In the genomic region with DNA sequence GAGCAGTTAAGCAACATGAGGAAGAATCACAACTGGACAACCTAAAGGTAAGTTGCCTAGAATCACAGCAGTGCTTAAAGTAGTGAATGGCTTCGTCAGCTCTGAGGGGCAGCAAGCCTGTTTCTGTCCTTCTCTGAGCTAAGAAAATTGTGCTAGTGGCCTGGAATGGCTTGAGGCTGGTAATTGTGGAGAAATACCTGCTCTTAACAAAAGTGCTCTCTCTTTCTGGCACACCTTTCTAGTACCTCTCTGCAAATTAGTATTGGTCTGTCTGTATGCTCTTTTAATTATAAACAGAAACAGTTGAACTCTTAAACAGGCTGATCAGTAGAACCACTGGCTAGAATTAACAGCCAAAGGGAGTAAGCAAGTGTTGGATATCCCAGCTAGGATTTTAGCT, we compare ENCODE assay signal across 19 cellular contexts. TPM values are rescaled to one million over a fixed set of nuclear protein-coding genes. Genes with fewer than 3 reads are reported as not detected.
DNase-seq lines count a peak whose midpoint lies in the region; ATAC-seq, FAIRE-seq and TF ChIP-seq lines count a peak whose summit lies in the region.
"Had no signal": no experiment of that assay in that cellular context is flagged by ENCODE, and none has a peak within 500 bp of the region (broad histone marks: within the 10 kb centered on the region; RNA-seq: fewer than 3 reads in every experiment).

No MANE protein-coding gene starts in this region.

- H3K4me1 ChIP-seq in liver (ENCODE audit: control insufficient read depth in 4 of 4, insufficient read depth in 4 of 4, low read length in 3 of 4) (peaks cover 23 to 63% (median 58%) of the 10 kb centered on the region in 4 donors), HepG2 (ENCODE audit: insufficient read depth, low read length) (peaks cover 47% of the 10 kb centered on the region), subcutaneous abdominal adipose tissue (ENCODE audit: control insufficient read depth in 5 of 5, insufficient read depth in 5 of 5, low read length in 5 of 5) (peaks cover 7 to 37% (median 33%) of the 10 kb centered on the region in 5 donors)

- TF ChIP-seq EP300 in HepG2 (IDR thresholded peaks at IDR 0.05; ENCODE audit: low read depth in 2 of 2, low read length in 2 of 2) (no peak), HepG2 (CRISPR knock-in tag; IDR thresholded peaks at IDR 0.05; ENCODE audit: borderline replicate concordance) (no peak)

- H3K79me2 ChIP-seq in HepG2 (ENCODE audit: insufficient read depth, low read length): peaks cover 95% of the 10 kb centered on the region

- no peaks in the 10 kb centered on the region for H3K27me3 Mint-ChIP-seq in naive B cell

- TF ChIP-seq CTCF in liver (IDR thresholded peaks at IDR 0.05; ENCODE audit: low read depth, low read length, missing input control): no peak
- no peak for TF ChIP-seq CTCF in HepG2 (CRISPR knock-in tag; IDR thresholded peaks at IDR 0.05)

- no peaks in the 10 kb centered on the region for H3K9me3 Mint-ChIP-seq in naive B cell
- H3K9me3 Mint-ChIP-seq: CD14-positive monocyte had no signal

- CTCF ChIA-PET in HepG2 (lab: Yijun Ruan, JAX; ENCODE audit: low intra/inter-chr PET ratio, low total read pairs): no interaction called here

- H3K36me3 ChIP-seq in liver (ENCODE audit: control insufficient read depth in 4 of 4, insufficient read depth in 3 of 4, low read depth in 1 of 4, low read length in 3 of 4) (no peaks in the 10 kb centered on the region), HepG2 (replicated peaks in 1 of 2; ENCODE audit: control insufficient read depth in 1 of 2, insufficient read depth in 2 of 2, low read length in 2 of 2) (peaks cover 1 to 5% of the 10 kb centered on the region in 2 experiments; a peak in 2 of 5 replicates), subcutaneous abdominal adipose tissue (ENCODE audit: control insufficient read depth in 5 of 5, insufficient read depth in 5 of 5, low read length in 5 of 5) (peaks cover 0 to under 1% (median 0%) of the 10 kb centered on the region in 5 donors)

- FAIRE-seq in HepG2 (lab: Jason Lieb, UNC): no peak
- FAIRE-seq: A204.1, G401.6, GM18507 had no signal

- ATAC-seq in HepG2 (no peak), naive B cell (ENCODE audit: low read depth in 2 of 2) (no peak)
- ATAC-seq: Right ventricle myocardium inferior had no signal

- no peak overlapping the region for H3K9ac ChIP-seq in liver (ENCODE audit: low read depth in 1 of 2, low read length in 2 of 2)
- no peak overlapping the region for H3K9ac ChIP-seq in HepG2 (ENCODE audit: insufficient read depth, low read depth, low read length)
- peak overlapping the region in 1 of 5 donors; percentile 15 for H3K9ac ChIP-seq in subcutaneous abdominal adipose tissue (ENCODE audit: low read length in 5 of 5)

- in situ Hi-C loops in HepG2 (cut with HindIII; ENCODE audit: extremely low pct_ligation_motif_present, low pct_unique_long_range_greater_than_20kb): no loop called here

- H4K20me1 ChIP-seq in HepG2 (ENCODE audit: insufficient read depth, low read length): peaks cover 12% of the 10 kb centered on the region

- POLR2A ChIA-PET in HepG2 (lab: Yijun Ruan, JAX): interaction anchor here (1.2 kb wide), 1 partner anchor 13 kb away, joined by 4 read pairs; a partner anchor contains a TSS

- peak overlapping the region in 1 of 8 donors; percentile 15 for H3K4me3 Mint-ChIP-seq in naive B cell
- H3K4me3 Mint-ChIP-seq: CD14-positive monocyte had no signal

- 92% methylated on average over 1 of the region's 1 CpG for WGBS in liver
- 100% methylated on average over 1 of the region's 1 CpG for WGBS in HepG2 (ENCODE audit: low lambda C conversion rate)

- no peak overlapping the region for H3K4me2 ChIP-seq in HepG2 (ENCODE audit: low read depth, low read length)

- H3K36me3 Mint-ChIP-seq in naive B cell: no peaks in the 10 kb centered on the region

- peak overlapping the region in 5 of 6 donors; percentile 13 to 88 (median 49) for H3K27ac Mint-ChIP-seq in naive B cell

- H3K27me3 ChIP-seq in liver (ENCODE audit: control insufficient read depth in 4 of 4, insufficient read depth in 4 of 4, low read length in 3 of 4): no peaks in the 10 kb centered on the region
- H3K27me3 ChIP-seq in HepG2 (ENCODE audit: control insufficient read depth in 1 of 2, insufficient read depth in 2 of 2, low read length in 2 of 2): no peaks in the 10 kb centered on the region
- H3K27me3 ChIP-seq in subcutaneous abdominal adipose tissue (ENCODE audit: control insufficient read depth in 5 of 5, insufficient read depth in 4 of 5, low read length in 5 of 5): no peaks in the 10 kb centered on the region
- H3K27me3 ChIP-seq: MG63 had no signal

- peak overlapping the region; percentile 52 to 66 for H3K27ac ChIP-seq in liver (ENCODE audit: low read depth in 1 of 2, low read length in 2 of 2)
- no peak overlapping the region for H3K27ac ChIP-seq in HepG2 (ENCODE audit: extremely low read length, insufficient read depth, low read length)
- peak overlapping the region; percentile 23 for H3K27ac ChIP-seq in subcutaneous abdominal adipose tissue (ENCODE audit: low read depth, low read length)

- BruUV-seq in HepG2 (replicated peaks; lab: Mats Ljungman, UMichigan): no TSS peak

- DNase-seq in HepG2 (ENCODE audit: low spot score) (no peak), naive B cell (no peak), hippocampal formation (lab: John Stamatoyannopoulos, UW) (no peak), NCI-H82 treated with DMSO at 0.1 percent for 48 hours (lab: John Stamatoyannopoulos, UW; ENCODE audit: unreplicated experiment) (no peak), KG1 (lab: John Stamatoyannopoulos, UW) (no peak)
- DNase-seq: MG63, NCI-H1417, NCI-H1694 treated with DMSO at 0.1 percent for 48 hours, NCI-H2081 treated with DMSO at 0.1 percent for 48 hours, NCI-H2171 treated with DMSO at 0.1 percent for 48 hours, NCI-H524 treated with DMSO at 0.1 percent for 48 hours had no signal

- H3K4me3 ChIP-seq in liver (ENCODE audit: low read depth in 1 of 3, low read length in 3 of 3) (no peak overlapping the region), HepG2 (replicated peaks in 1 of 3; ENCODE audit: insufficient read depth in 1 of 3, low read depth in 2 of 3, low read length in 3 of 3) (no peak overlapping the region), subcutaneous abdominal adipose tissue (ENCODE audit: low read depth in 1 of 5, low read length in 5 of 5) (no peak overlapping the region)
- H3K4me3 ChIP-seq: MG63 had no signal

- no peak for TF ChIP-seq RAD21 in liver (IDR thresholded peaks at IDR 0.05)
- no peak for TF ChIP-seq RAD21 in HepG2 (CRISPR knock-in tag; IDR thresholded peaks at IDR 0.05)

- H2AFZ ChIP-seq in HepG2 (ENCODE audit: low read length): no peak overlapping the region

- intact Hi-C loops in HepG2 (cut with micrococcal nuclease; ENCODE audit: unreplicated experiment): no loop called here

- H3K9me3 ChIP-seq in liver (ENCODE audit: control insufficient read depth in 4 of 4, low read length in 3 of 4) (no peaks in the 10 kb centered on the region), HepG2 (ENCODE audit: low read length) (no peaks in the 10 kb centered on the region), subcutaneous abdominal adipose tissue (ENCODE audit: control insufficient read depth in 5 of 5, low read length in 5 of 5) (no peaks in the 10 kb centered on the region)
- H3K9me3 ChIP-seq: MG63 had no signal

- no peak for TF ChIP-seq POLR2A in HepG2 (IDR thresholded peaks at IDR 0.05; ENCODE audit: insufficient read depth in 1 of 2, low read depth in 2 of 2, low read length in 2 of 2)

- H3K4me1 Mint-ChIP-seq in naive B cell: peaks cover 41 to 74% (median 57%) of the 10 kb centered on the region in 3 donors

RNA-seq across cellular contexts. Expression of a gene that starts 11.6 kb away (rescaled TPM):
- total RNA-seq in liver (10 to 100 TPM; 40.0 to 67.4 TPM), HepG2 (2016; rRNA removed; fragmentation: Illumina TruSeq; extraction: Trizol) (29.3 and 58.2 TPM in 2 replicates)
- polyA plus RNA-seq in liver (10 to 100 TPM; 44.4 to 45.6 TPM), HepG2 (2011; rRNA removed) (60.1 and 63.5 TPM in 2 replicates), naive B cell (ENCODE audit: low read depth in 6 of 6) (100 to 1,000 TPM in 2 of 6 donors, 10 to 100 TPM in 4; 56.3 to 109 (median 78.0) TPM)
- 12.4 and 14.5 TPM in 2 replicates for total RNA-seq in HepG2 (2016; cell fraction: cytosol; rRNA removed; fragmentation: Illumina TruSeq; extraction: Trizol; ENCODE audit: low read depth)
- 28.7 and 54.5 TPM in 2 replicates for total RNA-seq in HepG2 (2016; cell fraction: insoluble cytoplasmic fraction; rRNA removed; fragmentation: Illumina TruSeq; extraction: Trizol)
- 20.0 and 22.0 TPM in 2 replicates for total RNA-seq in HepG2 (2016; cell fraction: membrane; rRNA removed; fragmentation: Illumina TruSeq; extraction: Trizol)
- total RNA-seq in HepG2 (2016; cell fraction: nucleus; rRNA removed; fragmentation: Illumina TruSeq; extraction: Trizol): 37.1 and 41.6 TPM in 2 replicates
- 48.1 and 49.3 TPM in 2 replicates for polyA plus RNA-seq in HepG2 (2011; cell fraction: cytosol; rRNA removed)
- polyA plus RNA-seq in HepG2 (2011; cell fraction: nucleus; rRNA removed): 116 and 118 TPM in 2 replicates
- polyA plus RNA-seq in HepG2 (2012): 46.7 and 52.1 TPM in 2 replicates
- 14.2 and 16.4 TPM in 2 replicates for polyA plus RNA-seq in HepG2 (2016; cell fraction: cytosol; fragmentation: Illumina TruSeq; extraction: Trizol; ENCODE audit: low read depth)
- polyA plus RNA-seq in HepG2 (2016; cell fraction: insoluble cytoplasmic fraction; fragmentation: Illumina TruSeq; extraction: Trizol; ENCODE audit: low read depth): 117 and 119 TPM in 2 replicates
- 22.7 and 27.4 TPM in 2 replicates for polyA plus RNA-seq in HepG2 (2016; cell fraction: membrane; fragmentation: Illumina TruSeq; extraction: Trizol; ENCODE audit: low read depth)
- polyA plus RNA-seq in HepG2 (2016; cell fraction: nucleus; fragmentation: Illumina TruSeq; extraction: Trizol; ENCODE audit: insufficient read depth, low read depth): 118 and 124 TPM in 2 replicates
- polyA minus RNA-seq in HepG2 (2011; rRNA and poly(A)+ RNA removed; ENCODE audit: low replicate concordance): 89.7 and 117 TPM in 2 replicates
- 36.7 and 43.3 TPM in 2 replicates for polyA minus RNA-seq in HepG2 (2011; cell fraction: cytosol; rRNA and poly(A)+ RNA removed)
- 56.4 and 70.6 TPM in 2 replicates for polyA minus RNA-seq in HepG2 (2011; cell fraction: nucleus; rRNA and poly(A)+ RNA removed)

RNA-seq across cellular contexts. Expression of a gene that starts 13.7 kb away (rescaled TPM):
- 100 to 1,000 TPM; 124 to 147 TPM for total RNA-seq in liver
- polyA plus RNA-seq in liver: 100 to 1,000 TPM; 171 to 404 TPM
- total RNA-seq in HepG2 (2016; rRNA removed; fragmentation: Illumina TruSeq; extraction: Trizol): 100 and 114 TPM in 2 replicates
- 117 and 120 TPM in 2 replicates for total RNA-seq in HepG2 (2016; cell fraction: cytosol; rRNA removed; fragmentation: Illumina TruSeq; extraction: Trizol; ENCODE audit: low read depth)
- 104 and 128 TPM in 2 replicates for total RNA-seq in HepG2 (2016; cell fraction: insoluble cytoplasmic fraction; rRNA removed; fragmentation: Illumina TruSeq; extraction: Trizol)
- total RNA-seq in HepG2 (2016; cell fraction: membrane; rRNA removed; fragmentation: Illumina TruSeq; extraction: Trizol): 188 and 189 TPM in 2 replicates
- 45.9 and 47.2 TPM in 2 replicates for total RNA-seq in HepG2 (2016; cell fraction: nucleus; rRNA removed; fragmentation: Illumina TruSeq; extraction: Trizol)
- polyA plus RNA-seq in HepG2 (2011; rRNA removed): 60.7 and 83.0 TPM in 2 replicates
- polyA plus RNA-seq in HepG2 (2011; cell fraction: cytosol; rRNA removed): 47.8 and 57.9 TPM in 2 replicates
- 10.1 and 17.2 TPM in 2 replicates for polyA plus RNA-seq in HepG2 (2011; cell fraction: nucleus; rRNA removed)
- polyA plus RNA-seq in HepG2 (2012): 66.7 and 86.2 TPM in 2 replicates
- polyA plus RNA-seq in HepG2 (2016; cell fraction: cytosol; fragmentation: Illumina TruSeq; extraction: Trizol; ENCODE audit: low read depth): 136 and 156 TPM in 2 replicates
- 144 and 157 TPM in 2 replicates for polyA plus RNA-seq in HepG2 (2016; cell fraction: insoluble cytoplasmic fraction; fragmentation: Illumina TruSeq; extraction: Trizol; ENCODE audit: low read depth)
- polyA plus RNA-seq in HepG2 (2016; cell fraction: membrane; fragmentation: Illumina TruSeq; extraction: Trizol; ENCODE audit: low read depth): 185 and 196 TPM in 2 replicates
- 78.4 and 88.1 TPM in 2 replicates for polyA plus RNA-seq in HepG2 (2016; cell fraction: nucleus; fragmentation: Illumina TruSeq; extraction: Trizol; ENCODE audit: insufficient read depth, low read depth)
- polyA minus RNA-seq in HepG2 (2011; rRNA and poly(A)+ RNA removed; ENCODE audit: low replicate concordance): 5.8 and 12.6 TPM in 2 replicates
- polyA minus RNA-seq in HepG2 (2011; cell fraction: cytosol; rRNA and poly(A)+ RNA removed): 13.1 and 13.5 TPM in 2 replicates
- 11.3 and 13.7 TPM in 2 replicates for polyA minus RNA-seq in HepG2 (2011; cell fraction: nucleus; rRNA and poly(A)+ RNA removed)
- polyA plus RNA-seq in naive B cell (ENCODE audit: low read depth in 6 of 6): 100 to 1,000 TPM; 260 to 473 (median 320) TPM

RNA-seq across cellular contexts. Expression of a gene that starts 44.2 kb away (rescaled TPM):
- total RNA-seq in liver (10 to 100 TPM in 1 of 2 donors, 1 to 10 TPM in 1; 2.2 to 37.4 TPM), HepG2 (2016; rRNA removed; fragmentation: Illumina TruSeq; extraction: Trizol) (3.1 and 5.5 TPM in 2 replicates)
- polyA plus RNA-seq in liver (1 to 10 TPM; 2.4 to 3.7 TPM), HepG2 (2011; rRNA removed) (2.3 and 2.4 TPM in 2 replicates), naive B cell (ENCODE audit: low read depth in 6 of 6) (10 to 100 TPM; 55.7 to 95.8 (median 59.7) TPM)
- 1.2 TPM in 2 replicates for total RNA-seq in HepG2 (2016; cell fraction: cytosol; rRNA removed; fragmentation: Illumina TruSeq; extraction: Trizol; ENCODE audit: low read depth)
- total RNA-seq in HepG2 (2016; cell fraction: insoluble cytoplasmic fraction; rRNA removed; fragmentation: Illumina TruSeq; extraction: Trizol): 3.8 and 4.8 TPM in 2 replicates
- total RNA-seq in HepG2 (2016; cell fraction: membrane; rRNA removed; fragmentation: Illumina TruSeq; extraction: Trizol): 1.7 and 2.0 TPM in 2 replicates
- total RNA-seq in HepG2 (2016; cell fraction: nucleus; rRNA removed; fragmentation: Illumina TruSeq; extraction: Trizol): 5.3 and 5.7 TPM in 2 replicates
- 1.00 and 1.3 TPM in 2 replicates for polyA plus RNA-seq in HepG2 (2011; cell fraction: cytosol; rRNA removed)
- 10.3 and 12.4 TPM in 2 replicates for polyA plus RNA-seq in HepG2 (2011; cell fraction: nucleus; rRNA removed)
- 2.3 and 2.6 TPM in 2 replicates for polyA plus RNA-seq in HepG2 (2012)
- 1.4 TPM in 2 replicates for polyA plus RNA-seq in HepG2 (2016; cell fraction: cytosol; fragmentation: Illumina TruSeq; extraction: Trizol; ENCODE audit: low read depth)
- polyA plus RNA-seq in HepG2 (2016; cell fraction: insoluble cytoplasmic fraction; fragmentation: Illumina TruSeq; extraction: Trizol; ENCODE audit: low read depth): 3.3 and 4.2 TPM in 2 replicates
- 1.9 and 2.2 TPM in 2 replicates for polyA plus RNA-seq in HepG2 (2016; cell fraction: membrane; fragmentation: Illumina TruSeq; extraction: Trizol; ENCODE audit: low read depth)
- polyA plus RNA-seq in HepG2 (2016; cell fraction: nucleus; fragmentation: Illumina TruSeq; extraction: Trizol; ENCODE audit: insufficient read depth, low read depth): 11.9 and 12.0 TPM in 2 replicates
- 0.68 and 5.4 TPM in 2 replicates for polyA minus RNA-seq in HepG2 (2011; rRNA and poly(A)+ RNA removed; ENCODE audit: low replicate concordance)
- 0.40 and 1.1 TPM in 2 replicates for polyA minus RNA-seq in HepG2 (2011; cell fraction: cytosol; rRNA and poly(A)+ RNA removed)
- 7.0 TPM in 2 replicates for polyA minus RNA-seq in HepG2 (2011; cell fraction: nucleus; rRNA and poly(A)+ RNA removed)
- total RNA-seq: Daoy had no signal

RNA-seq across cellular contexts. Expression of a gene that starts 55.5 kb away (rescaled TPM):
- total RNA-seq in liver: 100 to 1,000 TPM; 379 to 638 TPM
- polyA plus RNA-seq in liver: 100 to 1,000 TPM; 627 to 768 TPM
- 476 and 882 TPM in 2 replicates for total RNA-seq in HepG2 (2016; rRNA removed; fragmentation: Illumina TruSeq; extraction: Trizol)
- 310 and 329 TPM in 2 replicates for total RNA-seq in HepG2 (2016; cell fraction: cytosol; rRNA removed; fragmentation: Illumina TruSeq; extraction: Trizol; ENCODE audit: low read depth)
- total RNA-seq in HepG2 (2016; cell fraction: insoluble cytoplasmic fraction; rRNA removed; fragmentation: Illumina TruSeq; extraction: Trizol): 469 and 893 TPM in 2 replicates
- total RNA-seq in HepG2 (2016; cell fraction: membrane; rRNA removed; fragmentation: Illumina TruSeq; extraction: Trizol): 263 and 284 TPM in 2 replicates
- total RNA-seq in HepG2 (2016; cell fraction: nucleus; rRNA removed; fragmentation: Illumina TruSeq; extraction: Trizol): 653 and 716 TPM in 2 replicates
- 720 and 780 TPM in 2 replicates for polyA plus RNA-seq in HepG2 (2011; rRNA removed)
- polyA plus RNA-seq in HepG2 (2011; cell fraction: cytosol; rRNA removed): 860 and 980 TPM in 2 replicates
- 242 and 249 TPM in 2 replicates for polyA plus RNA-seq in HepG2 (2011; cell fraction: nucleus; rRNA removed)
- polyA plus RNA-seq in HepG2 (2012): 536 and 675 TPM in 2 replicates
- 356 and 376 TPM in 2 replicates for polyA plus RNA-seq in HepG2 (2016; cell fraction: cytosol; fragmentation: Illumina TruSeq; extraction: Trizol; ENCODE audit: low read depth)
- polyA plus RNA-seq in HepG2 (2016; cell fraction: insoluble cytoplasmic fraction; fragmentation: Illumina TruSeq; extraction: Trizol; ENCODE audit: low read depth): 548 and 588 TPM in 2 replicates
- 269 and 288 TPM in 2 replicates for polyA plus RNA-seq in HepG2 (2016; cell fraction: membrane; fragmentation: Illumina TruSeq; extraction: Trizol; ENCODE audit: low read depth)
- polyA plus RNA-seq in HepG2 (2016; cell fraction: nucleus; fragmentation: Illumina TruSeq; extraction: Trizol; ENCODE audit: insufficient read depth, low read depth): 1,346 and 1,446 TPM in 2 replicates
- 378 and 425 TPM in 2 replicates for polyA minus RNA-seq in HepG2 (2011; rRNA and poly(A)+ RNA removed; ENCODE audit: low replicate concordance)
- 221 and 246 TPM in 2 replicates for polyA minus RNA-seq in HepG2 (2011; cell fraction: cytosol; rRNA and poly(A)+ RNA removed)
- polyA minus RNA-seq in HepG2 (2011; cell fraction: nucleus; rRNA and poly(A)+ RNA removed): 88.7 and 104 TPM in 2 replicates
- polyA plus RNA-seq in naive B cell (ENCODE audit: low read depth in 6 of 6): 100 to 1,000 TPM; 419 to 599 (median 451) TPM

Comparison
In these comparisons a context has a peak if more than half of its experiments do, and no peak if none do; other contexts are left out.
1. RNA of a gene that starts 44.2 kb away (polyA plus RNA-seq): 55.7 to 95.8 TPM in naive B cell; 2.4 to 3.7 TPM in liver and 1.00 to 12.4 TPM in HepG2; every median in the first group is over 4 times any median in the second.